17 cellular contexts compared by ENCODE assay signal in the genomic region with DNA sequence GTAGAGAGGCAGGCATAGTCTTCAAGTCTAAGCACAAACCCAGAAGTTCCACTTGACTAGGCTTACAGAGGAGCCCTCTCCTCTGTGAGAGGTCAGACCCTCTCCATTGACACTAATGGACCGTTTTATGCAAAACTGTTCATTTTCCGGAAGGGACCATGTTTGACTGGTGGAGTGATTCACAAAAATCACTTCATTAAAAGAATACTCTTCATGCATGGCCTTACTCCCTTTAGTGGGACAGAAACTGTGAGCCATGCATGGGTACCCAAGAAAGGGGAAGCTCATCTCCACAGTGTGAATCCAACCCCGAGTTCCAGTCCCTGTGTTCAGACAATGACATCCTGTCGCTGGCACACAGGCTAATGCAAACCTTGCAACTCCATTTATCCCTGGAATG.
DNase-seq lines count a peak whose midpoint lies in the region; ATAC-seq and TF ChIP-seq lines count a peak whose summit lies in the region.
"Had no signal": no experiment of that assay in that cellular context is flagged by ENCODE, and none has a peak within 500 bp of the region (broad histone marks: within the 10 kb centered on the region; RNA-seq: fewer than 3 reads in every experiment).

No MANE protein-coding gene starts in this region.

- H3K4me3 ChIP-seq in GM23338: no peak overlapping the region
- no peak overlapping the region for H3K4me3 ChIP-seq in mucosa of descending colon
- H3K4me3 ChIP-seq: cardiac muscle cell had no signal

- H3K9me3 Mint-ChIP-seq in GM23338: no peaks in the 10 kb centered on the region
- H3K9me3 Mint-ChIP-seq: activated naive CD4-positive, alpha-beta T cell treated with anti-CD3 and anti-CD28 coated beads, Interleukin-2, amount 50 U/mL, for 72 hours had no signal

- no peaks in the 10 kb centered on the region for H3K27me3 ChIP-seq in GM23338 (ENCODE audit: insufficient read depth)
- H3K27me3 ChIP-seq: cardiac muscle cell had no signal

- H3K4me1 ChIP-seq in GM23338 (ENCODE audit: insufficient read depth) (no peaks in the 10 kb centered on the region), mucosa of descending colon (ENCODE audit: low read depth) (no peaks in the 10 kb centered on the region)

- TF ChIP-seq CTCF in GM23338 (conservative IDR thresholded peaks at IDR 0.05; ENCODE audit: low read depth in 2 of 2) (no peak), mucosa of descending colon (IDR thresholded peaks at IDR 0.05) (no peak)

- H2AFZ ChIP-seq in GM23338: peak overlapping the region; percentile 67; the same call in 1 of the 2 replicates

- no peak overlapping the region for H3K27ac Mint-ChIP-seq in GM23338
- H3K27ac Mint-ChIP-seq: activated naive CD4-positive, alpha-beta T cell treated with anti-CD3 and anti-CD28 coated beads, Interleukin-2, amount 50 U/mL, for 72 hours; CD8-positive, alpha-beta memory T cell had no signal

- intact Hi-C loops in mucosa of descending colon (cut with DNase I, micrococcal nuclease): no loop called here

- H3K9me2 ChIP-seq in GM23338 (ENCODE audit: insufficient read depth): peaks cover 3% of the 10 kb centered on the region; the same call in 1 of the 2 replicates

- H3K27ac ChIP-seq in GM23338 (ENCODE audit: low read depth): no peak overlapping the region
- H3K27ac ChIP-seq: cardiac muscle cell had no signal

- no peaks in the 10 kb centered on the region for H3K9me3 ChIP-seq in mucosa of descending colon

- H3F3A ChIP-seq in GM23338 (replicated peaks; ENCODE audit: low read depth): no peaks in the 10 kb centered on the region

- no peaks in the 10 kb centered on the region for H3K36me3 ChIP-seq in GM23338 (ENCODE audit: insufficient read depth)
- no peaks in the 10 kb centered on the region for H3K36me3 ChIP-seq in mucosa of descending colon (ENCODE audit: low read depth)
- H3K36me3 ChIP-seq: cardiac muscle cell had no signal

- H3K4me2 ChIP-seq in GM23338: no peak overlapping the region

- H3K4me1 Mint-ChIP-seq in GM23338: peaks cover 3% of the 10 kb centered on the region; the same call in 2 of the 3 replicates

- DNase-seq in GM23338 (ENCODE audit: low spot score) (no peak), mucosa of descending colon (no peak), Kasumi-1 (lab: John Stamatoyannopoulos, UW) (no peak)
- no peak for DNase-seq in stimulated activated CD4-positive, alpha-beta T cell treated with anti-CD3 and anti-CD28 coated beads, Interleukin-4, amount 100 ng/mL, for 4 hours
- DNase-seq in activated CD4-positive, alpha-beta T cell treated with anti-CD3 and anti-CD28 coated beads, Interleukin-2, amount 50 U/mL, for 48 hours: no peak
- DNase-seq: CD8-positive, alpha-beta memory T cell; GF-D8; NCI-H1417; NCI-H524 treated with DMSO at 0.1 percent for 48 hours; posterior cingulate gyrus; Right ventricle myocardium superior; trophoblast cell had no signal

- ATAC-seq in GM18907 (IDR thresholded peaks at IDR 0.05; ENCODE audit: unreplicated experiment) (peak; percentile 69), GM23338 (no peak), HG03378 (IDR thresholded peaks at IDR 0.05; ENCODE audit: unreplicated experiment) (peak; percentile 63), mucosa of descending colon (peak; percentile 32), HG03439 (IDR thresholded peaks at IDR 0.05; ENCODE audit: unreplicated experiment) (no peak)
- ATAC-seq: activated naive CD4-positive, alpha-beta T cell treated with anti-CD3 and anti-CD28 coated beads, Interleukin-2, amount 50 U/mL, for 72 hours had no signal

- no peaks in the 10 kb centered on the region for H3K79me2 ChIP-seq in GM23338 (replicated peaks; ENCODE audit: insufficient read depth)

- no peak overlapping the region for H3K4me3 Mint-ChIP-seq in GM23338
- H3K4me3 Mint-ChIP-seq: CD8-positive, alpha-beta memory T cell had no signal

- H3K36me3 Mint-ChIP-seq in GM23338 (ENCODE audit: low read depth): no peaks in the 10 kb centered on the region
- H3K36me3 Mint-ChIP-seq: activated naive CD4-positive, alpha-beta T cell treated with anti-CD3 and anti-CD28 coated beads, Interleukin-2, amount 50 U/mL, for 72 hours had no signal

- no peaks in the 10 kb centered on the region for H4K20me1 ChIP-seq in GM23338 (replicated peaks; ENCODE audit: insufficient read depth)

- H3K27me3 Mint-ChIP-seq in GM23338 (ENCODE audit: insufficient read depth, low read depth, poor library complexity): peaks cover under 1% of the 10 kb centered on the region

TF ChIP-seq in GM23338, 12 proteins besides CTCF, POLR2A, EP300 and RAD21:
- TF ChIP-seq, protein P1, sequence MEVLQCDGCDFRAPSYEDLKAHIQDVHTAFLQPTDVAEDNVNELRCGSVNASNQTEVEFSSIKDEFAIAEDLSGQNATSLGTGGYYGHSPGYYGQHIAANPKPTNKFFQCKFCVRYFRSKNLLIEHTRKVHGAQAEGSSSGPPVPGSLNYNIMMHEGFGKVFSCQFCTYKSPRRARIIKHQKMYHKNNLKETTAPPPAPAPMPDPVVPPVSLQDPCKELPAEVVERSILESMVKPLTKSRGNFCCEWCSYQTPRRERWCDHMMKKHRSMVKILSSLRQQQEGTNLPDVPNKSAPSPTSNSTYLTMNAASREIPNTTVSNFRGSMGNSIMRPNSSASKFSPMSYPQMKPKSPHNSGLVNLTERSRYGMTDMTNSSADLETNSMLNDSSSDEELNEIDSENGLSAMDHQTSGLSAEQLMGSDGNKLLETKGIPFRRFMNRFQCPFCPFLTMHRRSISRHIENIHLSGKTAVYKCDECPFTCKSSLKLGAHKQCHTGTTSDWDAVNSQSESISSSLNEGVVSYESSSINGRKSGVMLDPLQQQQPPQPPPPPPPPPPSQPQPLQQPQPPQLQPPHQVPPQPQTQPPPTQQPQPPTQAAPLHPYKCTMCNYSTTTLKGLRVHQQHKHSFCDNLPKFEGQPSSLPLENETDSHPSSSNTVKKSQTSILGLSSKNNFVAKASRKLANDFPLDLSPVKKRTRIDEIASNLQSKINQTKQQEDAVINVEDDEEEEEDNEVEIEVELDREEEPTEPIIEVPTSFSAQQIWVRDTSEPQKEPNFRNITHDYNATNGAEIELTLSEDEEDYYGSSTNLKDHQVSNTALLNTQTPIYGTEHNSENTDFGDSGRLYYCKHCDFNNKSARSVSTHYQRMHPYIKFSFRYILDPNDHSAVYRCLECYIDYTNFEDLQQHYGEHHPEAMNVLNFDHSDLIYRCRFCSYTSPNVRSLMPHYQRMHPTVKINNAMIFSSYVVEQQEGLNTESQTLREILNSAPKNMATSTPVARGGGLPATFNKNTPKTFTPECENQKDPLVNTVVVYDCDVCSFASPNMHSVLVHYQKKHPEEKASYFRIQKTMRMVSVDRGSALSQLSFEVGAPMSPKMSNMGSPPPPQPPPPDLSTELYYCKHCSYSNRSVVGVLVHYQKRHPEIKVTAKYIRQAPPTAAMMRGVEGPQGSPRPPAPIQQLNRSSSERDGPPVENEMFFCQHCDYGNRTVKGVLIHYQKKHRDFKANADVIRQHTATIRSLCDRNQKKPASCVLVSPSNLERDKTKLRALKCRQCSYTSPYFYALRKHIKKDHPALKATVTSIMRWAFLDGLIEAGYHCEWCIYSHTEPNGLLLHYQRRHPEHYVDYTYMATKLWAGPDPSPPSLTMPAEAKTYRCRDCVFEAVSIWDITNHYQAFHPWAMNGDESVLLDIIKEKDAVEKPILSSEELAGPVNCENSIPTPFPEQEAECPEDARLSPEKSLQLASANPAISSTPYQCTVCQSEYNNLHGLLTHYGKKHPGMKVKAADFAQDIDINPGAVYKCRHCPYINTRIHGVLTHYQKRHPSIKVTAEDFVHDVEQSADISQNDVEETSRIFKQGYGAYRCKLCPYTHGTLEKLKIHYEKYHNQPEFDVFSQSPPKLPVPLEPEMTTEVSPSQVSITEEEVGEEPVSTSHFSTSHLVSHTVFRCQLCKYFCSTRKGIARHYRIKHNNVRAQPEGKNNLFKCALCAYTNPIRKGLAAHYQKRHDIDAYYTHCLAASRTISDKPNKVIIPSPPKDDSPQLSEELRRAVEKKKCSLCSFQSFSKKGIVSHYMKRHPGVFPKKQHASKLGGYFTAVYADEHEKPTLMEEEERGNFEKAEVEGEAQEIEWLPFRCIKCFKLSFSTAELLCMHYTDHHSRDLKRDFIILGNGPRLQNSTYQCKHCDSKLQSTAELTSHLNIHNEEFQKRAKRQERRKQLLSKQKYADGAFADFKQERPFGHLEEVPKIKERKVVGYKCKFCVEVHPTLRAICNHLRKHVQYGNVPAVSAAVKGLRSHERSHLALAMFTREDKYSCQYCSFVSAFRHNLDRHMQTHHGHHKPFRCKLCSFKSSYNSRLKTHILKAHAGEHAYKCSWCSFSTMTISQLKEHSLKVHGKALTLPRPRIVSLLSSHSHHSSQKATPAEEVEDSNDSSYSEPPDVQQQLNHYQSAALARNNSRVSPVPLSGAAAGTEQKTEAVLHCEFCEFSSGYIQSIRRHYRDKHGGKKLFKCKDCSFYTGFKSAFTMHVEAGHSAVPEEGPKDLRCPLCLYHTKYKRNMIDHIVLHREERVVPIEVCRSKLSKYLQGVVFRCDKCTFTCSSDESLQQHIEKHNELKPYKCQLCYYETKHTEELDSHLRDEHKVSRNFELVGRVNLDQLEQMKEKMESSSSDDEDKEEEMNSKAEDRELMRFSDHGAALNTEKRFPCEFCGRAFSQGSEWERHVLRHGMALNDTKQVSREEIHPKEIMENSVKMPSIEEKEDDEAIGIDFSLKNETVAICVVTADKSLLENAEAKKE (CRISPR knock-in tag; IDR thresholded peaks at IDR 0.05): no peak

Comparison
In these comparisons a context has a peak if more than half of its experiments do, and no peak if none do; other contexts are left out.
1. ATAC-seq: peak in GM18907 (single experiment), HG03378 (single experiment) and mucosa of descending colon (single experiment); none in GM23338 (single experiment) and HG03439 (single experiment).